Comparison of ENCODE assay signal across 1 cellular context in genomic region chr15:80703965-80704364, GRCh38.
TF ChIP-seq lines count a peak whose summit lies in the region.

No MANE protein-coding gene starts in this region.

TF ChIP-seq in WTC11, 78 proteins besides CTCF, POLR2A, EP300 and RAD21:
- TF ChIP-seq, protein P1, sequence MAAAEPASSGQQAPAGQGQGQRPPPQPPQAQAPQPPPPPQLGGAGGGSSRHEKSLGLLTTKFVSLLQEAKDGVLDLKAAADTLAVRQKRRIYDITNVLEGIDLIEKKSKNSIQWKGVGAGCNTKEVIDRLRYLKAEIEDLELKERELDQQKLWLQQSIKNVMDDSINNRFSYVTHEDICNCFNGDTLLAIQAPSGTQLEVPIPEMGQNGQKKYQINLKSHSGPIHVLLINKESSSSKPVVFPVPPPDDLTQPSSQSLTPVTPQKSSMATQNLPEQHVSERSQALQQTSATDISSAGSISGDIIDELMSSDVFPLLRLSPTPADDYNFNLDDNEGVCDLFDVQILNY (CRISPR knock-in tag; IDR thresholded peaks at IDR 0.05), result no peak
- no peak for TF ChIP-seq ETV6 (CRISPR knock-in tag; IDR thresholded peaks at IDR 0.05)
